ENCODE assay signal across 10 cellular contexts in genomic region chr10:3755440-3756359, GRCh38. TPM values are rescaled to one million over a fixed set of nuclear protein-coding genes. Genes with fewer than 3 reads are reported as not detected.
A peak's percentile ranks its signal among the peaks of the same experiment; 100 is the strongest.
DNase-seq lines count a peak whose midpoint lies in the region; ATAC-seq, FAIRE-seq and TF ChIP-seq lines count a peak whose summit lies in the region.
"Had no signal": no experiment of that assay in that cellular context is flagged by ENCODE, and none has a peak within 500 bp of the region (broad histone marks: within the 10 kb centered on the region; RNA-seq: fewer than 3 reads in every experiment).

No MANE protein-coding gene starts in this region.

- ATAC-seq in HG02973 (IDR thresholded peaks at IDR 0.05; ENCODE audit: unreplicated experiment) (no peak), HG03108 (IDR thresholded peaks at IDR 0.05; ENCODE audit: unreplicated experiment) (no peak)

- no peak for FAIRE-seq in GM12891 (lab: Jason Lieb, UNC)

- H3K27ac ChIP-seq in adrenal gland, result peak overlapping the region in 3 of 5 donors; percentile 9 to 89 (median 41)
- H3K27ac ChIP-seq in suprapubic skin, result peak overlapping the region; percentile 16

- DNase-seq in activated naive CD4-positive, alpha-beta T cell treated with anti-CD3 and anti-CD28 coated beads, Interleukin-2, amount 50 U/mL, for 16 hours, result no peak
- DNase-seq in adrenal gland (peak in 5 of 7 donors; percentile 50 to 72 (median 64)), hepatic stellate cell (ENCODE audit: low spot score) (peak; percentile 76), suprapubic skin (ENCODE audit: low spot score in 2 of 2) (no peak), GM12891 (ENCODE audit: insufficient read length, low spot score) (no peak)
- DNase-seq: foreskin melanocyte had no signal

- no peaks in the 10 kb centered on the region for H3K36me3 ChIP-seq in adrenal gland (replicated peaks in 1 of 2)
- no peaks in the 10 kb centered on the region for H3K36me3 ChIP-seq in suprapubic skin
- H3K36me3 ChIP-seq: HAP-1 had no signal

- H3K4me3 ChIP-seq in adrenal gland, result no peak overlapping the region
- H3K4me3 ChIP-seq in suprapubic skin, result no peak overlapping the region
- H3K4me3 ChIP-seq: HAP-1 had no signal

- TF ChIP-seq EP300 in suprapubic skin (IDR thresholded peaks at IDR 0.05), result no peak

- H3K9me3 ChIP-seq in adrenal gland (replicated peaks in 1 of 3), result no peaks in the 10 kb centered on the region
- no peaks in the 10 kb centered on the region for H3K9me3 ChIP-seq in suprapubic skin
- H3K9me3 ChIP-seq: HAP-1 had no signal

- no peaks in the 10 kb centered on the region for H3K9me3 Mint-ChIP-seq in activated naive CD4-positive, alpha-beta T cell treated with anti-CD3 and anti-CD28 coated beads, Interleukin-2, amount 50 U/mL, for 24 hours

- WGBS in adrenal gland, 4 donors, result 66 to 74% (median 71%) methylated on average over 12 to 14 of the region's 14 CpGs
- WGBS in suprapubic skin, result 84% methylated on average over 14 of the region's 14 CpGs

- no peak for TF ChIP-seq CTCF in adrenal gland (IDR thresholded peaks at IDR 0.05)
- TF ChIP-seq CTCF in suprapubic skin (IDR thresholded peaks at IDR 0.05), result no peak

- peaks cover 48% of the 10 kb centered on the region for H3K4me1 Mint-ChIP-seq in activated naive CD4-positive, alpha-beta T cell treated with anti-CD3 and anti-CD28 coated beads, Interleukin-2, amount 50 U/mL, for 24 hours

- TF ChIP-seq POLR2A in adrenal gland (IDR thresholded peaks at IDR 0.05), result no peak
- no peak for TF ChIP-seq POLR2A in suprapubic skin (IDR thresholded peaks at IDR 0.05)
- no peak for TF ChIP-seq POLR2A in GM12891 (IDR thresholded peaks at IDR 0.05; ENCODE audit: low read depth, low read length)

- H3K36me3 Mint-ChIP-seq in activated naive CD4-positive, alpha-beta T cell treated with anti-CD3 and anti-CD28 coated beads, Interleukin-2, amount 50 U/mL, for 24 hours, result no peaks in the 10 kb centered on the region

- H3K4me3 Mint-ChIP-seq in activated naive CD4-positive, alpha-beta T cell treated with anti-CD3 and anti-CD28 coated beads, Interleukin-2, amount 50 U/mL, for 24 hours, result no peak overlapping the region

- peak overlapping the region; percentile 59 for H3K27ac Mint-ChIP-seq in activated naive CD4-positive, alpha-beta T cell treated with anti-CD3 and anti-CD28 coated beads, Interleukin-2, amount 50 U/mL, for 24 hours

- H3K27me3 ChIP-seq in adrenal gland (no peaks in the 10 kb centered on the region), suprapubic skin (no peaks in the 10 kb centered on the region)

- H3K27me3 Mint-ChIP-seq in activated naive CD4-positive, alpha-beta T cell treated with anti-CD3 and anti-CD28 coated beads, Interleukin-2, amount 50 U/mL, for 24 hours, result no peaks in the 10 kb centered on the region

- intact Hi-C loops in adrenal gland (cut with DNase I), result no loop called here

- H3K4me1 ChIP-seq in adrenal gland (replicated peaks in 1 of 2) (peaks cover 0 to 17% of the 10 kb centered on the region in 2 donors), suprapubic skin (peaks cover 34% of the 10 kb centered on the region)
- H3K4me1 ChIP-seq: HAP-1 had no signal

TF ChIP-seq in GM12891, 5 proteins besides CTCF, POLR2A, EP300 and RAD21:
- TF ChIP-seq POU2F2 (IDR thresholded peaks at IDR 0.05; ENCODE audit: low read depth, low read length) (no peak), PAX5 (IDR thresholded peaks at IDR 0.05; ENCODE audit: insufficient read depth, low read length, severe bottlenecking) (no peak), SPI1 (IDR thresholded peaks at IDR 0.05; ENCODE audit: low read depth, low read length) (no peak), TAF1 (IDR thresholded peaks at IDR 0.05; ENCODE audit: low read depth, low read length) (no peak), POLR2AphosphoS5 (IDR thresholded peaks at IDR 0.05; ENCODE audit: low read depth, low read length) (no peak)

RNA-seq across cellular contexts. Expression of gene KLF6, which starts 29.3 kb away (rescaled TPM):
- 10 to 100 TPM; 14.4 to 70.2 (median 38.9) TPM for total RNA-seq in adrenal gland
- 10 to 100 TPM; 14.9 to 25.2 (median 18.0) TPM for polyA plus RNA-seq in adrenal gland
- total RNA-seq in suprapubic skin, result 100 to 1,000 TPM; 242 to 484 (median 276) TPM
- 67.9 TPM for polyA plus RNA-seq in GM12891 (2012; ENCODE audit: low read depth, missing spikeins)

Comparison
In these comparisons a context has a peak if more than half of its experiments do, and no peak if none do; other contexts are left out.
1. DNase-seq: peak in adrenal gland (5 of 7) and hepatic stellate cell (single experiment); none in activated naive CD4-positive, alpha-beta T cell treated with anti-CD3 and anti-CD28 coated beads, Interleukin-2, amount 50 U/mL, for 16 hours (single experiment), suprapubic skin (0 of 2) and GM12891 (single experiment).